ENCODE assay signal across 12 cellular contexts in the genomic region with DNA sequence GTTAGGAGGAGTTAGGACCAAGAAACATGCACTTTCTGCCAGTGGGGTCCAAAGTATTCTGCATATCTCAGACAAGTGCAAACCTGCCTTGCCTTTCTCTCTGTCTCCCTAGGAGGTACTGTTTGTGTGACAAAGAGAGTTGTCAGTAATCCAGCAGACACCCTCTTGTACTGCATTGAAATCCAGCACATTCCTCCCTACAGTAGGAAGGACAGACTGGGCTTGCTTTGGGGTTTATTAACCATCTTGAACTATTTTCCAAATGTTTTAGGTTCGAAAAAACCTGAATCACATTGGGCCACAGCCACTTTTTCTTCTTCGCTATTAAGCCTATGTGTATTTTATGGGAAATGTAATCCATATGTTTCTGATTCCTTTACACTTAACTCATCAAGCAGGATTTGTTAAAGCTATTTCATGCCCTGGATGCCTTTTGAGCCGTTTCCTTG.
DNase-seq lines count a peak whose midpoint lies in the region; ATAC-seq and TF ChIP-seq lines count a peak whose summit lies in the region.
"Had no signal": no experiment of that assay in that cellular context is flagged by ENCODE, and none has a peak within 500 bp of the region (broad histone marks: within the 10 kb centered on the region; RNA-seq: fewer than 3 reads in every experiment).

No MANE protein-coding gene starts in this region.

- H3K36me3 Mint-ChIP-seq in GM23338 (ENCODE audit: low read depth) = no peaks in the 10 kb centered on the region
- H3K36me3 Mint-ChIP-seq: activated CD4-positive, alpha-beta memory T cell treated with anti-CD3 and anti-CD28 coated beads for 36 hours; activated naive CD8-positive, alpha-beta T cell treated with anti-CD3 and anti-CD28 coated beads, Interleukin-2, amount 10 ng/mL, durations not matched to agents 7 days and 5 days had no signal

- H2AFZ ChIP-seq in GM23338 = no peak overlapping the region

- peak overlapping the region; percentile 58; the same call in 1 of the 2 replicates for H3K27ac Mint-ChIP-seq in GM23338
- H3K27ac Mint-ChIP-seq: activated CD4-positive, alpha-beta memory T cell treated with anti-CD3 and anti-CD28 coated beads for 36 hours; activated naive CD8-positive, alpha-beta T cell treated with anti-CD3 and anti-CD28 coated beads, Interleukin-2, amount 10 ng/mL, durations not matched to agents 7 days and 5 days; effector memory CD8-positive, alpha-beta T cell had no signal

- TF ChIP-seq POLR2A in ovary (IDR thresholded peaks at IDR 0.05) = no peak

- no peaks in the 10 kb centered on the region for H3K27me3 Mint-ChIP-seq in GM23338 (ENCODE audit: insufficient read depth, low read depth, poor library complexity)
- H3K27me3 Mint-ChIP-seq: activated CD4-positive, alpha-beta memory T cell treated with anti-CD3 and anti-CD28 coated beads for 36 hours; activated naive CD8-positive, alpha-beta T cell treated with anti-CD3 and anti-CD28 coated beads, Interleukin-2, amount 10 ng/mL, durations not matched to agents 7 days and 5 days; effector memory CD8-positive, alpha-beta T cell had no signal

- H3K27me3 ChIP-seq in GM23338 (ENCODE audit: insufficient read depth) (no peaks in the 10 kb centered on the region), aorta (ENCODE audit: control insufficient read depth in 1 of 2, insufficient read depth in 2 of 2, low read length in 1 of 2) (no peaks in the 10 kb centered on the region), ovary (no peaks in the 10 kb centered on the region)

- no peaks in the 10 kb centered on the region for H4K20me1 ChIP-seq in GM23338 (replicated peaks; ENCODE audit: insufficient read depth)

- no peak for TF ChIP-seq EP300 in ovary (IDR thresholded peaks at IDR 0.05)

- peak overlapping the region; percentile 63 for H3K4me2 ChIP-seq in GM23338

- no peak overlapping the region for H3K27ac ChIP-seq in GM23338 (ENCODE audit: low read depth)
- no peak overlapping the region for H3K27ac ChIP-seq in aorta (ENCODE audit: low read depth in 1 of 2, low read length in 2 of 2)
- H3K27ac ChIP-seq in ovary = no peak overlapping the region

- ATAC-seq in GM23338 = peak; percentile 93
- peak; percentile 87 for ATAC-seq in SK-N-SH treated with all-trans-retinoic acid at 6 μM for 48 hours
- no peak for ATAC-seq in aorta (ENCODE audit: low FRiP score)
- ATAC-seq: effector memory CD8-positive, alpha-beta T cell had no signal

- H3K4me3 ChIP-seq in GM23338 (no peak overlapping the region), fibroblast of the aortic adventitia (ENCODE audit: low read depth, low read length) (no peak overlapping the region), retinal pigment epithelial cell (ENCODE audit: low read length) (no peak overlapping the region), aorta (ENCODE audit: low read length in 2 of 2) (no peak overlapping the region), ovary (no peak overlapping the region)

- H3K9me2 ChIP-seq in GM23338 (ENCODE audit: insufficient read depth) = 0 out of 2 replicates have a peak, but pooled peaks cover 7% of the 10 kb centered on the region

- H3K36me3 ChIP-seq in GM23338 (ENCODE audit: insufficient read depth) = no peaks in the 10 kb centered on the region
- H3K36me3 ChIP-seq in aorta (ENCODE audit: control insufficient read depth in 1 of 2, insufficient read depth in 2 of 2, low read length in 1 of 2) = no peaks in the 10 kb centered on the region
- no peaks in the 10 kb centered on the region for H3K36me3 ChIP-seq in ovary

- no peaks in the 10 kb centered on the region for H3F3A ChIP-seq in GM23338 (replicated peaks; ENCODE audit: low read depth)

- no peaks in the 10 kb centered on the region for H3K79me2 ChIP-seq in GM23338 (replicated peaks; ENCODE audit: insufficient read depth)

- H3K9me3 Mint-ChIP-seq in GM23338 = no peaks in the 10 kb centered on the region

- H3K4me1 ChIP-seq in GM23338 (ENCODE audit: insufficient read depth) (peaks cover 22% of the 10 kb centered on the region), aorta (ENCODE audit: control insufficient read depth in 1 of 2, insufficient read depth in 2 of 2, low read length in 2 of 2) (no peaks in the 10 kb centered on the region), ovary (ENCODE audit: insufficient read depth) (no peaks in the 10 kb centered on the region)

- H3K9me3 ChIP-seq in aorta (ENCODE audit: control insufficient read depth, low read length) = no peaks in the 10 kb centered on the region
- H3K9me3 ChIP-seq in ovary = no peaks in the 10 kb centered on the region

- intact Hi-C loops in aorta (cut with DNase I) (no loop called here), ovary (cut with DNase I) (no loop called here)

- no peak overlapping the region for H3K4me3 Mint-ChIP-seq in GM23338
- H3K4me3 Mint-ChIP-seq: activated CD4-positive, alpha-beta memory T cell treated with anti-CD3 and anti-CD28 coated beads for 36 hours; activated naive CD8-positive, alpha-beta T cell treated with anti-CD3 and anti-CD28 coated beads, Interleukin-2, amount 10 ng/mL, durations not matched to agents 7 days and 5 days; effector memory CD8-positive, alpha-beta T cell had no signal

- TF ChIP-seq CTCF in GM23338 (conservative IDR thresholded peaks at IDR 0.05; ENCODE audit: low read depth in 2 of 2) (no peak), fibroblast of the aortic adventitia (IDR thresholded peaks at IDR 0.05; ENCODE audit: insufficient read depth, low read length) (no peak), retinal pigment epithelial cell (conservative IDR thresholded peaks at IDR 0.05; ENCODE audit: low read depth, low read length) (no peak), ovary (IDR thresholded peaks at IDR 0.05) (no peak)

- 52 to 56% methylated on average over 3 of the region's 3 CpGs for WGBS in aorta, 2 donors
- 68 to 86% (median 80%) methylated on average over 3 of the region's 3 CpGs for WGBS in ovary, 3 donors

- DNase-seq in GM23338 (ENCODE audit: low spot score) (peak; percentile 41), fibroblast of the aortic adventitia (ENCODE audit: low read depth) (peak; percentile 75), retinal pigment epithelial cell (ENCODE audit: low read depth) (peak; percentile 5), aorta (no peak), ovary (no peak), NCI-H146 (lab: John Stamatoyannopoulos, UW) (no peak)
- DNase-seq in activated CD4-positive, alpha-beta T cell treated with anti-CD3 and anti-CD28 coated beads for 1 hour = no peak
- DNase-seq: activated CD4-positive, alpha-beta memory T cell treated with anti-CD3 and anti-CD28 coated beads for 36 hours; activated naive CD8-positive, alpha-beta T cell treated with anti-CD3 and anti-CD28 coated beads, Interleukin-2, amount 10 ng/mL, durations not matched to agents 7 days and 5 days; effector memory CD8-positive, alpha-beta T cell; NCI-H1694 treated with DMSO at 0.1 percent for 48 hours had no signal

- H3K4me1 Mint-ChIP-seq in GM23338 = peaks cover 23% of the 10 kb centered on the region
- H3K4me1 Mint-ChIP-seq: activated naive CD8-positive, alpha-beta T cell treated with anti-CD3 and anti-CD28 coated beads, Interleukin-2, amount 10 ng/mL, durations not matched to agents 7 days and 5 days had no signal

TF ChIP-seq in GM23338, 12 proteins besides CTCF, POLR2A, EP300 and RAD21 (continues in another document):
- no peak for TF ChIP-seq CREB1 (CRISPR knock-in tag; IDR thresholded peaks at IDR 0.05; ENCODE audit: low read depth)

TF ChIP-seq in SK-N-SH treated with all-trans-retinoic acid at 6 μM for 48 hours, 23 proteins besides CTCF, POLR2A, EP300 and RAD21 (continues in another document):
- TF ChIP-seq ZNF565 (CRISPR knock-in tag; conservative IDR thresholded peaks at IDR 0.05; ENCODE audit: low read depth) (no peak), BACH2 (CRISPR knock-in tag; IDR thresholded peaks at IDR 0.05; ENCODE audit: borderline replicate concordance) (no peak), CSRNP3 (CRISPR knock-in tag; IDR thresholded peaks at IDR 0.05) (no peak), RARB (CRISPR knock-in tag; IDR thresholded peaks at IDR 0.05) (no peak), ZNF8 (CRISPR knock-in tag; IDR thresholded peaks at IDR 0.05) (no peak), TSHZ2 (CRISPR knock-in tag; IDR thresholded peaks at IDR 0.05) (no peak), ARNTL (CRISPR knock-in tag; IDR thresholded peaks at IDR 0.05; ENCODE audit: borderline replicate concordance, low read depth) (no peak), PPARA (CRISPR knock-in tag; IDR thresholded peaks at IDR 0.05; ENCODE audit: borderline replicate concordance) (no peak), CSDC2 (CRISPR knock-in tag; IDR thresholded peaks at IDR 0.05) (no peak)

Comparison
In these comparisons a context has a peak if more than half of its experiments do, and no peak if none do; other contexts are left out.
1. DNase-seq: peak in GM23338 (single experiment), fibroblast of the aortic adventitia (single experiment) and retinal pigment epithelial cell (single experiment); none in aorta (0 of 2), ovary (0 of 5), NCI-H146 (single experiment) and activated CD4-positive, alpha-beta T cell treated with anti-CD3 and anti-CD28 coated beads for 1 hour (single experiment).